9 cellular contexts compared by ENCODE assay signal in genomic region chr13:28140433-28141125, GRCh38. TPM values are rescaled to one million over a fixed set of nuclear protein-coding genes. Genes with fewer than 3 reads are reported as not detected.
A peak's percentile ranks its signal among the peaks of the same experiment; 100 is the strongest.
DNase-seq lines count a peak whose midpoint lies in the region; ATAC-seq and TF ChIP-seq lines count a peak whose summit lies in the region.
"Had no signal": no experiment of that assay in that cellular context is flagged by ENCODE, and none has a peak within 500 bp of the region (broad histone marks: within the 10 kb centered on the region; RNA-seq: fewer than 3 reads in every experiment).

No MANE protein-coding gene starts in this region.

- no peak for TF ChIP-seq CTCF in AG10803 (conservative IDR thresholded peaks at IDR 0.05; ENCODE audit: low read length)
- TF ChIP-seq CTCF in MCF 10A (IDR thresholded peaks at IDR 0.05; ENCODE audit: unreplicated experiment) = no peak
- no peak for TF ChIP-seq CTCF in GM13977 (IDR thresholded peaks at IDR 0.05; ENCODE audit: extremely low read depth, insufficient read depth, missing control alignments)

- ATAC-seq in GM21723 (IDR thresholded peaks at IDR 0.05; ENCODE audit: unreplicated experiment) (no peak), GM21526 (IDR thresholded peaks at IDR 0.05; ENCODE audit: low FRiP score, unreplicated experiment) (no peak)

- POLR2A ChIA-PET in MCF 10A (lab: Yijun Ruan, JAX) = interaction anchor here (0.6 to 3.1 kb wide), 11 partner anchors 8 to 518 kb away, joined by 3 to 17 read pairs (median 4); partner anchors contain the start of gene POMP

- H3K4me3 ChIP-seq in AG10803 (ENCODE audit: low read length) = peak overlapping the region; percentile 90
- H3K4me3 ChIP-seq in HUES48 (ENCODE audit: low read depth, low read length) = peak overlapping the region; percentile 91
- peak overlapping the region; percentile 97 to 99 for H3K4me3 ChIP-seq in muscle layer of duodenum (ENCODE audit: low read depth in 1 of 2, low read length in 2 of 2)

- peak overlapping the region; percentile 99 for H3K27ac Mint-ChIP-seq in MCF 10A (ENCODE audit: low read depth, unreplicated experiment)

- TSS peak; percentile 15 for BruUV-seq in MCF 10A (replicated peaks; lab: Mats Ljungman, UMichigan)

- H3K27me3 Mint-ChIP-seq in MCF 10A (ENCODE audit: insufficient read depth, unreplicated experiment) = no peaks in the 10 kb centered on the region

- intact Hi-C loops in MCF 10A (cut with micrococcal nuclease) = no loop called here

- peaks cover 29% of the 10 kb centered on the region for H3K4me1 Mint-ChIP-seq in MCF 10A (ENCODE audit: insufficient read depth, unreplicated experiment)

- H3K36me3 ChIP-seq in HUES48 (ENCODE audit: control insufficient read depth, insufficient read depth, low read length) (no peaks in the 10 kb centered on the region), muscle layer of duodenum (ENCODE audit: control insufficient read depth in 1 of 2, insufficient read depth in 2 of 2, low read length in 2 of 2) (peaks cover 0 to 5% of the 10 kb centered on the region in 2 donors)

- CTCF ChIA-PET in MCF 10A (lab: Yijun Ruan, JAX) = no interaction called here

- H3K27ac ChIP-seq in HUES48 (ENCODE audit: low read depth, low read length) = peak overlapping the region; percentile 98
- H3K27ac ChIP-seq in muscle layer of duodenum (ENCODE audit: low read length) = peak overlapping the region; percentile 3

- peak overlapping the region; percentile 94 for H3K4me3 Mint-ChIP-seq in MCF 10A (ENCODE audit: unreplicated experiment)

- H3K9ac ChIP-seq in HUES48 (ENCODE audit: low read depth, low read length) = peak overlapping the region; percentile 60

- H3K27me3 ChIP-seq in HUES48 (ENCODE audit: control insufficient read depth, insufficient read depth, low read length) (no peaks in the 10 kb centered on the region), muscle layer of duodenum (ENCODE audit: low read depth, low read length) (no peaks in the 10 kb centered on the region)

- no peaks in the 10 kb centered on the region for H3K9me3 Mint-ChIP-seq in MCF 10A (ENCODE audit: unreplicated experiment)

- in situ Hi-C loops in GM13977 (cut with MboI; ENCODE audit: low pct_unique_long_range_greater_than_20kb, low sequenced_read_pairs, unreplicated experiment) = no loop called here

- H3K36me3 Mint-ChIP-seq in MCF 10A (ENCODE audit: insufficient read depth, unreplicated experiment) = no peaks in the 10 kb centered on the region

- DNase-seq in AG10803 (ENCODE audit: low read depth) (no peak), MCF 10A (ENCODE audit: unreplicated experiment) (no peak), GM13977 (ENCODE audit: low spot score) (no peak), iPS-NIHi11 (ENCODE audit: low spot score) (no peak)
- DNase-seq: NCI-H2227 treated with DMSO at 0.1 percent for 48 hours had no signal

- H3K9me3 ChIP-seq in HUES48 (ENCODE audit: control insufficient read depth, insufficient read depth, low read length) (no peaks in the 10 kb centered on the region), muscle layer of duodenum (ENCODE audit: control insufficient read depth in 1 of 2, low read length in 2 of 2) (no peaks in the 10 kb centered on the region)

- H3K4me1 ChIP-seq in HUES48 (ENCODE audit: control insufficient read depth, insufficient read depth, low read length) (peaks cover 24% of the 10 kb centered on the region), muscle layer of duodenum (ENCODE audit: control insufficient read depth in 1 of 2, insufficient read depth in 2 of 2, low read length in 2 of 2) (peaks cover 5 to 28% of the 10 kb centered on the region in 2 donors)

RNA-seq across cellular contexts. Expression of gene PAN3, which starts 2.2 kb away (rescaled TPM):
- 32.9 and 33.0 TPM in 2 replicates for total RNA-seq in MCF 10A (2022)

RNA-seq across cellular contexts. Expression of gene FLT3, which starts 40.2 kb away (rescaled TPM):
- not detected in 2 replicates for total RNA-seq in MCF 10A (2022)
